In genomic region chr20:1383621-1384404, GRCh38 we compare ENCODE assay signal across 17 cellular contexts. TPM values are rescaled to one million over a fixed set of nuclear protein-coding genes. Genes with fewer than 3 reads are reported as not detected.
A peak's percentile ranks its signal among the peaks of the same experiment; 100 is the strongest.
DNase-seq lines count a peak whose midpoint lies in the region; ATAC-seq and TF ChIP-seq lines count a peak whose summit lies in the region.
"Had no signal": no experiment of that assay in that cellular context is flagged by ENCODE, and none has a peak within 500 bp of the region (broad histone marks: within the 10 kb centered on the region; RNA-seq: fewer than 3 reads in every experiment).

No MANE protein-coding gene starts in this region.

- no peaks in the 10 kb centered on the region for H3K27me3 ChIP-seq in left lung
- no peaks in the 10 kb centered on the region for H3K27me3 ChIP-seq in sigmoid colon
- H3K27me3 ChIP-seq: foreskin keratinocyte, SJCRH30, tibial artery had no signal

- no peaks in the 10 kb centered on the region for H3K9me3 ChIP-seq in left lung
- no peaks in the 10 kb centered on the region for H3K9me3 ChIP-seq in sigmoid colon
- H3K9me3 ChIP-seq: SJCRH30, tibial artery had no signal

- 18 to 63% methylated on average over 5 of the region's 5 CpGs for WGBS in sigmoid colon, 2 donors

- no peak for TF ChIP-seq POLR2A in sigmoid colon (IDR thresholded peaks at IDR 0.05)

- H3K36me3 ChIP-seq in left lung, result peaks cover 0 to 12% of the 10 kb centered on the region in 2 donors
- H3K36me3 ChIP-seq in sigmoid colon, result no peaks in the 10 kb centered on the region

- TF ChIP-seq CTCF in left lung (IDR thresholded peaks at IDR 0.05) (no peak), sigmoid colon (IDR thresholded peaks at IDR 0.05) (no peak)

- no peak overlapping the region for H3K4me3 ChIP-seq in left lung
- H3K4me3 ChIP-seq in sigmoid colon, result no peak overlapping the region
- H3K4me3 ChIP-seq: SJCRH30, tibial artery had no signal

- peaks cover 49 to 100% of the 10 kb centered on the region in 2 donors for H3K4me1 ChIP-seq in left lung
- peaks cover 0 to 69% (median 50%) of the 10 kb centered on the region in 4 donors for H3K4me1 ChIP-seq in sigmoid colon

- DNase-seq in COLO668 (lab: John Stamatoyannopoulos, UW; ENCODE audit: unreplicated experiment) (peak; percentile 48), NCI-H1092 (lab: John Stamatoyannopoulos, UW) (peak; percentile 66), NCI-H526 (lab: John Stamatoyannopoulos, UW) (peak; percentile 16 to 56), left lung (peak in 1 of 2 donors; percentile 53), SK-N-DZ (ENCODE audit: low spot score) (no peak), sigmoid colon (no peak), GDM1 (lab: John Stamatoyannopoulos, UW) (no peak)
- DNase-seq: activated CD4-positive, alpha-beta T cell treated with anti-CD3 and anti-CD28 coated beads, Interleukin-2, amount 10 ng/mL, durations not matched to agents 7 days and 5 days; activated T-cell treated with anti-CD3 and anti-CD28 coated beads, Interleukin-2, amount 50 U/mL, for 48 hours; amniotic stem cell; cerebellar nuclear complex; foreskin keratinocyte; NCI-H1694; right cardiac atrium; SJCRH30; tibial artery had no signal

- H3K27ac ChIP-seq in left lung (no peak overlapping the region), sigmoid colon (peak overlapping the region in 2 of 4 donors; percentile 58 to 67)
- H3K27ac ChIP-seq: foreskin keratinocyte, SJCRH30 had no signal

- intact Hi-C loops in left lung (cut with DNase I), result loop anchor here in 1 of 2 donors (10.0 kb wide), 1 partner anchor 59 kb away; the partner anchor contains the start of gene SDCBP2
- intact Hi-C loops in sigmoid colon (cut with DNase I), result loop anchor here (2.0 kb wide), 1 partner anchor 57 kb away; no protein-coding TSS in a partner anchor

- ATAC-seq in left lung, result peak; percentile 70
- no peak for ATAC-seq in HG02852 (IDR thresholded peaks at IDR 0.05; ENCODE audit: unreplicated experiment)
- ATAC-seq: foreskin keratinocyte had no signal

- TF ChIP-seq EP300 in sigmoid colon (IDR thresholded peaks at IDR 0.05), result no peak

RNA-seq across cellular contexts. Expression of gene FKBP1A, which starts 9.0 kb away (rescaled TPM):
- total RNA-seq in left lung (100 to 1,000 TPM; 278 to 385 TPM), sigmoid colon (100 to 1,000 TPM in 1 of 4 donors, 10 to 100 TPM in 3; 71.7 to 118 (median 85.3) TPM)
- 103 and 106 TPM in 2 replicates for polyA plus RNA-seq in SK-N-DZ (2014; cell fraction: cytosol; rRNA removed)
- polyA plus RNA-seq in SK-N-DZ (2014; cell fraction: nucleus; rRNA removed), result 74.1 and 89.2 TPM in 2 replicates
- 100 to 1,000 TPM; 296 to 515 (median 374) TPM for polyA plus RNA-seq in sigmoid colon

RNA-seq across cellular contexts. Expression of gene SDCBP2, which starts 54.9 kb away (rescaled TPM):
- total RNA-seq in left lung, result 10 to 100 TPM; 13.5 to 21.5 TPM
- polyA plus RNA-seq in SK-N-DZ (2014; cell fraction: cytosol; rRNA removed), result 1.3 and 1.9 TPM in 2 replicates
- polyA plus RNA-seq in SK-N-DZ (2014; cell fraction: nucleus; rRNA removed), result 1.4 and 3.5 TPM in 2 replicates
- total RNA-seq in sigmoid colon, result 1 to 10 TPM; 1.1 to 3.6 (median 1.9) TPM
- polyA plus RNA-seq in sigmoid colon, result 100 to 1,000 TPM; 229 to 724 (median 339) TPM

Comparison
In these comparisons a context has a peak if more than half of its experiments do, and no peak if none do; other contexts are left out.
1. DNase-seq: peak in COLO668 (single experiment), NCI-H1092 (single experiment) and NCI-H526 (2 of 2); none in SK-N-DZ (single experiment), sigmoid colon (single experiment) and GDM1 (single experiment).